ENCODE assay signal across 8 cellular contexts in genomic region chr11:62645934-62646824, GRCh38. TPM values are rescaled to one million over a fixed set of nuclear protein-coding genes. Genes with fewer than 3 reads are reported as not detected.
DNase-seq lines count a peak whose midpoint lies in the region; ATAC-seq lines count a peak whose summit lies in the region.

GANAB (minus strand) TSS chr11:62646613; CDS start chr11:62646599, 14 bp downstream.

- H3K27ac Mint-ChIP-seq in CD8-positive, alpha-beta memory T cell = peak within 1 kb of the TSS; percentile 88 to 99 (median 98)
- H3K27ac Mint-ChIP-seq in effector memory CD8-positive, alpha-beta T cell = peak within 1 kb of the TSS; percentile 86 to 96
- H3K27ac Mint-ChIP-seq in memory B cell = peak within 1 kb of the TSS; percentile 88

- H3K4me1 ChIP-seq in CD8-positive, alpha-beta memory T cell (ENCODE audit: insufficient read depth, low read length) = peaks cover 24% of the 10 kb centered on the region

- peak within 1 kb of the TSS; percentile 75 for H3K4me3 ChIP-seq in CD8-positive, alpha-beta memory T cell (ENCODE audit: low read length)

- H3K27me3 Mint-ChIP-seq in CD8-positive, alpha-beta memory T cell = no peaks in the 10 kb centered on the region
- H3K27me3 Mint-ChIP-seq in effector memory CD8-positive, alpha-beta T cell = no peaks in the 10 kb centered on the region
- H3K27me3 Mint-ChIP-seq in memory B cell = no peaks in the 10 kb centered on the region

- peak within 1 kb of the TSS; percentile 89 to 97 (median 96) for H3K4me3 Mint-ChIP-seq in CD8-positive, alpha-beta memory T cell
- peak within 1 kb of the TSS; percentile 86 to 93 for H3K4me3 Mint-ChIP-seq in effector memory CD8-positive, alpha-beta T cell
- H3K4me3 Mint-ChIP-seq in memory B cell = peak within 1 kb of the TSS; percentile 90

- peak within 1 kb of the TSS; percentile 77 for H3K27ac ChIP-seq in CD8-positive, alpha-beta memory T cell (ENCODE audit: low read depth, low read length)

- H3K9me3 Mint-ChIP-seq in CD8-positive, alpha-beta memory T cell = no peaks in the 10 kb centered on the region
- H3K9me3 Mint-ChIP-seq in effector memory CD8-positive, alpha-beta T cell = no peaks in the 10 kb centered on the region
- no peaks in the 10 kb centered on the region for H3K9me3 Mint-ChIP-seq in memory B cell

- H3K4me1 Mint-ChIP-seq in CD8-positive, alpha-beta memory T cell = peaks cover 19 to 40% (median 25%) of the 10 kb centered on the region in 3 donors
- peaks cover 9 to 17% of the 10 kb centered on the region in 2 donors for H3K4me1 Mint-ChIP-seq in effector memory CD8-positive, alpha-beta T cell (ENCODE audit: low read depth in 2 of 2)
- peaks cover 11% of the 10 kb centered on the region for H3K4me1 Mint-ChIP-seq in memory B cell

- H3K36me3 Mint-ChIP-seq in CD8-positive, alpha-beta memory T cell = peaks cover 0 to 53% (median 3%) of the 10 kb centered on the region in 3 donors
- H3K36me3 Mint-ChIP-seq in effector memory CD8-positive, alpha-beta T cell (ENCODE audit: insufficient read depth) = peaks cover 35% of the 10 kb centered on the region
- no peaks in the 10 kb centered on the region for H3K36me3 Mint-ChIP-seq in memory B cell

- H3K36me3 ChIP-seq in CD8-positive, alpha-beta memory T cell (ENCODE audit: insufficient read depth, low read length) = peaks cover 14% of the 10 kb centered on the region

- H3K27me3 ChIP-seq in CD8-positive, alpha-beta memory T cell (ENCODE audit: insufficient read depth, low read length, poor library complexity, severe bottlenecking) = no peaks in the 10 kb centered on the region

- CTCF ChIA-PET in CD8-positive, alpha-beta memory T cell (lab: Charles Lee) = interaction anchor here (0.6 to 2.1 kb wide), 6 partner anchors 9 to 898 kb away, joined by 3 to 8 read pairs (median 6); partner anchors contain the start of genes B3GAT3, C11orf98, CSKMT and LBHD1

- ATAC-seq in GM21360 (IDR thresholded peaks at IDR 0.05; ENCODE audit: unreplicated experiment) = peak; percentile 95
- ATAC-seq in effector memory CD8-positive, alpha-beta T cell (replicated peaks) = peak; percentile 98
- ATAC-seq in memory B cell (ENCODE audit: low read depth) = peak; percentile 99

- H3K9me3 ChIP-seq in CD8-positive, alpha-beta memory T cell (ENCODE audit: low read length) = no peaks in the 10 kb centered on the region

- peak; percentile 96 to 99 (median 98) for DNase-seq in CD8-positive, alpha-beta memory T cell
- DNase-seq in HT1080 (ENCODE audit: low read depth) = peak; percentile 95
- peak; percentile 99 for DNase-seq in NOMO-1 treated with DMSO at 0.1 percent for 48 hours (lab: John Stamatoyannopoulos, UW; ENCODE audit: unreplicated experiment)
- peak; percentile 98 to 99 for DNase-seq in activated CD8-positive, alpha-beta memory T cell treated with anti-CD3 and anti-CD28 coated beads for 4 hours (ENCODE audit: low read depth in 2 of 2)
- peak; percentile 96 to 98 (median 96) for DNase-seq in effector memory CD8-positive, alpha-beta T cell
- peak; percentile 87 to 96 for DNase-seq in memory B cell (ENCODE audit: low spot score in 2 of 2)
- DNase-seq in stimulated activated CD8-positive, alpha-beta memory T cell treated with anti-CD3 and anti-CD28 coated beads, Interleukin-12 subunit alpha, Interleukin-12 subunit beta, amount 100 ng/mL, for 24 hours (ENCODE audit: extremely low read depth) = peak; percentile 99

- POLR2A ChIA-PET in CD8-positive, alpha-beta memory T cell (lab: Charles Lee) = interaction anchor here (0.5 to 2.5 kb wide), 19 partner anchors 8 to 235 kb away, joined by 3 to 17 read pairs (median 4); partner anchors contain the start of genes B3GAT3, C11orf98, CSKMT and GNG3

RNA-seq across cellular contexts. Expression of gene GANAB, which starts in this region (rescaled TPM):
- 100 to 1,000 TPM; 213 to 219 TPM for total RNA-seq in CD8-positive, alpha-beta memory T cell
- polyA plus RNA-seq in CD8-positive, alpha-beta memory T cell = 164 TPM
- 191 and 221 TPM in 2 replicates for total RNA-seq in HT1080 (2014; rRNA removed; shearing (Covaris generic))
- polyA plus RNA-seq in HT1080 (2015; cell fraction: cytosol; rRNA removed) = 219 and 237 TPM in 2 replicates
- 1,419 and 1,566 TPM in 2 replicates for polyA plus RNA-seq in HT1080 (2015; cell fraction: nucleus; rRNA removed)

Comparison
In these comparisons a context has a peak if more than half of its experiments do, and no peak if none do; other contexts are left out.
1. Peak in every context shown above with its lines: DNase-seq, ATAC-seq, H3K4me3 ChIP-seq and H3K27ac ChIP-seq.